10 cellular contexts compared by ENCODE assay signal in genomic region chr1:26694185-26694572, GRCh38. TPM values are rescaled to one million over a fixed set of nuclear protein-coding genes. Genes with fewer than 3 reads are reported as not detected.
DNase-seq lines count a peak whose midpoint lies in the region; ATAC-seq and TF ChIP-seq lines count a peak whose summit lies in the region.
"Had no signal": no experiment of that assay in that cellular context is flagged by ENCODE, and none has a peak within 500 bp of the region (broad histone marks: within the 10 kb centered on the region; RNA-seq: fewer than 3 reads in every experiment).

No MANE protein-coding gene starts in this region.

- H4K20me1 ChIP-seq in GM23338 (replicated peaks; ENCODE audit: insufficient read depth): peaks cover 10% of the 10 kb centered on the region
- peaks cover 18% of the 10 kb centered on the region for H4K20me1 ChIP-seq in SK-N-SH (ENCODE audit: insufficient read depth)

- TF ChIP-seq CTCF in GM23338 (conservative IDR thresholded peaks at IDR 0.05; ENCODE audit: low read depth in 2 of 2): no peak
- no peak for TF ChIP-seq CTCF in SK-N-SH (IDR thresholded peaks at IDR 0.05)
- no peak for TF ChIP-seq CTCF in foreskin fibroblast (IDR thresholded peaks at IDR 0.05; ENCODE audit: low read depth, low read length)

- H3K27ac Mint-ChIP-seq in GM23338: no peak overlapping the region

- peaks cover 13% of the 10 kb centered on the region for H3K27me3 Mint-ChIP-seq in GM23338 (ENCODE audit: insufficient read depth, low read depth, poor library complexity)

- no peak overlapping the region for H3K27ac ChIP-seq in GM23338 (ENCODE audit: low read depth)
- H3K27ac ChIP-seq in SK-N-SH (ENCODE audit: low read depth in 2 of 2, low read length in 1 of 2): peak overlapping the region; percentile 95 to 99
- H3K27ac ChIP-seq in skin epidermis: peak overlapping the region in 20 of 21 experiments; percentile 88 to 100 (median 98)

- H3F3A ChIP-seq in GM23338 (replicated peaks; ENCODE audit: low read depth): no peaks in the 10 kb centered on the region
- H3F3A ChIP-seq in SK-N-SH (replicated peaks; ENCODE audit: insufficient read depth): peaks cover 29% of the 10 kb centered on the region

- no peaks in the 10 kb centered on the region for H3K9me3 ChIP-seq in SK-N-SH

- DNase-seq in GM23338 (ENCODE audit: low spot score) (no peak), SK-N-SH (no peak), foreskin fibroblast (no peak), MV-4-11 (lab: John Stamatoyannopoulos, UW) (no peak), glomerular visceral epithelial cell (ENCODE audit: extremely low spot score) (no peak), mesenteric fat pad (ENCODE audit: low spot score) (no peak)
- DNase-seq: NCI-H446 treated with DMSO at 0.1 percent for 48 hours; stimulated activated CD4-positive, alpha-beta T cell treated with anti-CD3 and anti-CD28 coated beads, Interleukin-2, amount 100 ng/mL, for 48 hours had no signal

- no peaks in the 10 kb centered on the region for H3K36me3 ChIP-seq in GM23338 (ENCODE audit: insufficient read depth)
- H3K36me3 ChIP-seq in SK-N-SH (replicated peaks in 1 of 2; ENCODE audit: control insufficient read depth in 1 of 2, insufficient read depth in 2 of 2, low read length in 1 of 2): peaks cover 0 to under 1% of the 10 kb centered on the region in 2 experiments

- H3K27me3 ChIP-seq in GM23338 (ENCODE audit: insufficient read depth) (peaks cover 13% of the 10 kb centered on the region), SK-N-SH (ENCODE audit: insufficient read depth) (no peaks in the 10 kb centered on the region)

- H3K4me3 Mint-ChIP-seq in GM23338: peak overlapping the region; percentile 82

- WGBS in SK-N-SH (ENCODE audit: low lambda C conversion rate): 35% methylated on average over 2 of the region's 2 CpGs

- H3K4me1 ChIP-seq in GM23338 (ENCODE audit: insufficient read depth) (peaks cover 30% of the 10 kb centered on the region), SK-N-SH (ENCODE audit: control insufficient read depth in 1 of 2, insufficient read depth in 2 of 2, low read depth in 1 of 2, low read length in 1 of 2) (peaks cover 24 to 30% of the 10 kb centered on the region in 2 experiments)

- peak overlapping the region; percentile 68 for H3K4me3 ChIP-seq in GM23338
- no peak overlapping the region for H3K4me3 ChIP-seq in SK-N-SH (ENCODE audit: low read depth in 2 of 2, low read length in 1 of 2)
- peak overlapping the region; percentile 61 to 76 for H3K4me3 ChIP-seq in foreskin fibroblast (ENCODE audit: low read depth in 1 of 2, low read length in 2 of 2)
- peak overlapping the region in 1 of 7 experiments; percentile 96 for H3K4me3 ChIP-seq in skin epidermis

- H3K79me2 ChIP-seq in GM23338 (replicated peaks; ENCODE audit: insufficient read depth): peaks cover 28% of the 10 kb centered on the region
- peaks cover 47% of the 10 kb centered on the region for H3K79me2 ChIP-seq in SK-N-SH (ENCODE audit: insufficient read depth)

- CTCF ChIA-PET in SK-N-SH (lab: Yijun Ruan, JAX): interaction anchor here (0.6 to 5.3 kb wide), 5 partner anchors 16 to 745 kb away, joined by 3 to 51 read pairs (median 9); no protein-coding TSS in a partner anchor

- peaks cover 25% of the 10 kb centered on the region; the same call in 2 of the 3 replicates for H3K9me3 Mint-ChIP-seq in GM23338

- H3K36me3 Mint-ChIP-seq in GM23338 (ENCODE audit: low read depth): no peaks in the 10 kb centered on the region; the same call in 2 of the 3 replicates

- ATAC-seq in GM23338: no peak
- no peak for ATAC-seq in HG02981 (IDR thresholded peaks at IDR 0.05; ENCODE audit: unreplicated experiment)

- POLR2A ChIA-PET in SK-N-SH (lab: Yijun Ruan, JAX): no interaction called here

- no peak for TF ChIP-seq EP300 in SK-N-SH (IDR thresholded peaks at IDR 0.05; ENCODE audit: borderline replicate concordance in 1 of 2, low read depth in 1 of 2, low read length in 1 of 2)

- H3K4me1 Mint-ChIP-seq in GM23338: peaks cover 22% of the 10 kb centered on the region

- H3K9ac ChIP-seq in SK-N-SH: peak overlapping the region; percentile 84; the same call in 1 of the 2 replicates

- TF ChIP-seq RAD21 in SK-N-SH (IDR thresholded peaks at IDR 0.05; ENCODE audit: low read length): no peak

- H2AFZ ChIP-seq in GM23338 (no peak overlapping the region; the same call in 1 of the 2 replicates), SK-N-SH (ENCODE audit: low read depth) (no peak overlapping the region; the same call in 1 of the 2 replicates)

- H3K4me2 ChIP-seq in GM23338 (peak overlapping the region; percentile 91), SK-N-SH (peak overlapping the region; percentile 91)

- H3K9me2 ChIP-seq in GM23338 (ENCODE audit: insufficient read depth) (no peaks in the 10 kb centered on the region), SK-N-SH (no peaks in the 10 kb centered on the region)

TF ChIP-seq in GM23338, 12 proteins besides CTCF, POLR2A, EP300 and RAD21 (continues in another document):
- no peak for TF ChIP-seq EZH2phosphoT487 (IDR thresholded peaks at IDR 0.05; ENCODE audit: unreplicated experiment)

TF ChIP-seq in SK-N-SH, 30 proteins besides CTCF, POLR2A, EP300 and RAD21:
- TF ChIP-seq, protein P1, sequence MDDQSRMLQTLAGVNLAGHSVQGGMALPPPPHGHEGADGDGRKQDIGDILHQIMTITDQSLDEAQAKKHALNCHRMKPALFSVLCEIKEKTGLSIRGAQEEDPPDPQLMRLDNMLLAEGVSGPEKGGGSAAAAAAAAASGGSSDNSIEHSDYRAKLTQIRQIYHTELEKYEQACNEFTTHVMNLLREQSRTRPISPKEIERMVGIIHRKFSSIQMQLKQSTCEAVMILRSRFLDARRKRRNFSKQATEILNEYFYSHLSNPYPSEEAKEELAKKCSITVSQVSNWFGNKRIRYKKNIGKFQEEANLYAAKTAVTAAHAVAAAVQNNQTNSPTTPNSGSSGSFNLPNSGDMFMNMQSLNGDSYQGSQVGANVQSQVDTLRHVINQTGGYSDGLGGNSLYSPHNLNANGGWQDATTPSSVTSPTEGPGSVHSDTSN (IDR thresholded peaks at IDR 0.05): no peak
- TF ChIP-seq TCF12 (IDR thresholded peaks at IDR 0.05) (peak; percentile 27; the same call in 1 of the 2 replicates), TAF1 (IDR thresholded peaks at IDR 0.05; ENCODE audit: borderline replicate concordance, low read depth, low read length) (no peak), GABPA (IDR thresholded peaks at IDR 0.05; ENCODE audit: low read depth) (no peak)
- TF ChIP-seq, protein P2, sequence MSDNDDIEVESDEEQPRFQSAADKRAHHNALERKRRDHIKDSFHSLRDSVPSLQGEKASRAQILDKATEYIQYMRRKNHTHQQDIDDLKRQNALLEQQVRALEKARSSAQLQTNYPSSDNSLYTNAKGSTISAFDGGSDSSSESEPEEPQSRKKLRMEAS (IDR thresholded peaks at IDR 0.05; ENCODE audit: low read depth): no peak

RNA-seq across cellular contexts. Expression of gene ARID1A, which starts 1.6 kb away (rescaled TPM):
- total RNA-seq in GM23338 (2014; rRNA removed; shearing (Covaris generic)): 82.1 and 104 TPM in 2 replicates
- polyA plus RNA-seq in GM23338 (2016; fragmentation: Nextera tagmentation; extraction: Ambion mirVana) (50.0 and 62.6 TPM in 2 replicates), SK-N-SH (2012; rRNA removed) (14.2 and 26.5 TPM in 2 replicates)
- polyA plus RNA-seq in SK-N-SH (2012; cell fraction: cytosol; rRNA removed): 15.6 and 20.3 TPM in 2 replicates
- polyA plus RNA-seq in SK-N-SH (2012; cell fraction: nucleus; rRNA removed): 58.2 and 65.9 TPM in 2 replicates
- 64.2 TPM for total RNA-seq in mesenteric fat pad

Comparison
In these comparisons a context has a peak if more than half of its experiments do, and no peak if none do; other contexts are left out.
1. H3K4me3 ChIP-seq: peak in GM23338 (single experiment) and foreskin fibroblast (2 of 2); none in SK-N-SH (0 of 2).